In genomic region chr17:80791758-80792284, GRCh38 we compare ENCODE assay signal across 8 cellular contexts.
A peak's percentile ranks its signal among the peaks of the same experiment; 100 is the strongest.
DNase-seq lines count a peak whose midpoint lies in the region; ATAC-seq and TF ChIP-seq lines count a peak whose summit lies in the region.

No MANE protein-coding gene starts in this region.

- ATAC-seq in T-helper 17 cell, result peak; percentile 22

- H3K36me3 Mint-ChIP-seq in T-helper 17 cell (ENCODE audit: low read depth), result peaks cover 4% of the 10 kb centered on the region

- H3K4me3 Mint-ChIP-seq in T-helper 17 cell, result peak overlapping the region; percentile 89

- TF ChIP-seq CTCF in choroid plexus epithelial cell (conservative IDR thresholded peaks at IDR 0.05; ENCODE audit: low read depth, low read length), result no peak

- H3K4me1 ChIP-seq in muscle layer of colon (ENCODE audit: insufficient read depth, low read length), result peaks cover 39% of the 10 kb centered on the region

- H3K27ac Mint-ChIP-seq in T-helper 17 cell, result peak overlapping the region; percentile 97

- H3K27me3 ChIP-seq in muscle layer of colon (ENCODE audit: control insufficient read depth in 1 of 2, insufficient read depth in 2 of 2, low read length in 2 of 2), result no peaks in the 10 kb centered on the region

- H3K9me3 ChIP-seq in T-helper 17 cell (ENCODE audit: control insufficient read depth, low read length, poor library complexity, severe bottlenecking) (no peaks in the 10 kb centered on the region), muscle layer of colon (ENCODE audit: low read length) (no peaks in the 10 kb centered on the region)

- peak overlapping the region; percentile 22 for H3K27ac ChIP-seq in muscle layer of colon (ENCODE audit: low read depth, low read length)

- no peaks in the 10 kb centered on the region for H3K27me3 Mint-ChIP-seq in T-helper 17 cell

- DNase-seq in GM04504 (ENCODE audit: low read depth), result peak; percentile 91
- DNase-seq in T-helper 17 cell, result peak in 1 of 3 donors; percentile 23
- peak; percentile 98 for DNase-seq in choroid plexus epithelial cell (ENCODE audit: low read depth)
- peak; percentile 69 for DNase-seq in ureter (ENCODE audit: low spot score)
- DNase-seq in hippocampal formation (lab: John Stamatoyannopoulos, UW), result no peak
- DNase-seq in NCI-H524 (lab: John Stamatoyannopoulos, UW), result no peak
- no peak for DNase-seq in DMS 273 treated with DMSO at 0.1 percent for 48 hours (lab: John Stamatoyannopoulos, UW)

- H3K4me1 Mint-ChIP-seq in T-helper 17 cell, result peaks cover 51% of the 10 kb centered on the region

- no peaks in the 10 kb centered on the region for H3K36me3 ChIP-seq in muscle layer of colon (ENCODE audit: insufficient read depth, low read length)

- H3K4me3 ChIP-seq in choroid plexus epithelial cell (ENCODE audit: low read depth, low read length) (no peak overlapping the region), muscle layer of colon (ENCODE audit: low read depth in 1 of 2, low read length in 2 of 2) (peak overlapping the region in 1 of 2 donors; percentile 16)

- H3K9ac ChIP-seq in muscle layer of colon (ENCODE audit: low read length), result no peak overlapping the region

Comparison
In these comparisons a context has a peak if more than half of its experiments do, and no peak if none do; other contexts are left out.
1. DNase-seq: peak in GM04504 (single experiment), choroid plexus epithelial cell (single experiment) and ureter (single experiment); none in hippocampal formation (0 of 2), NCI-H524 (0 of 2) and DMS 273 treated with DMSO at 0.1 percent for 48 hours (single experiment).